Comparison of ENCODE assay signal across 1 cellular context in the genomic region with DNA sequence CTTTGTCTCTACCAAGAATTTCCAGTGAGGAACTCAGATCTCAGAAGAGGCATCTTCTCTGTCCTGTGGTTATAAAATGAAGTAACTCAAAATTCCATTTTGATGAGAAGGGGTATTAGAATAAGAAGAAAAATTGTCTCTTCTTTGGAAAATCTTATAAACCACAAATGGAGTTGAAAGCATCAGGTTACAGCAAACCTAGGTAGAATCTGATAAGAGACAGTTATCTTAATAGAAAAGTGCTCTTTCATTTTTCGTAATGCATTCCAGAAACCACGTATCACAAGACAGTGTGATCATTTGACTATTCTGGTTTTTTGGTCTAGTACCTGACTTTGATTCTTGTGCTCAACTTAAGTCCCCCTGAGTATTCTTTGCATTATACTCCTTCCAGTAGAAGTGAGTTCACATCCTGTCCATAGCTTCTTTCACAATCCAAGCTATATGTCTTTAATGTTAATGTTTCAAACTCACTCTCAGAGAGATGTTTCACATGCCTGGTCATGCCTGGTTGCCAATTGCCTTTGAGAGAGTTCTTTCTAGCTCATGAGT.
A peak's percentile ranks its signal among the peaks of the same experiment; 100 is the strongest.
TF ChIP-seq lines count a peak whose summit lies in the region.

No MANE protein-coding gene starts in this region.

TF ChIP-seq in SK-N-SH, 30 proteins besides CTCF, POLR2A, EP300 and RAD21 (continued from another document):
- TF ChIP-seq, protein P1, sequence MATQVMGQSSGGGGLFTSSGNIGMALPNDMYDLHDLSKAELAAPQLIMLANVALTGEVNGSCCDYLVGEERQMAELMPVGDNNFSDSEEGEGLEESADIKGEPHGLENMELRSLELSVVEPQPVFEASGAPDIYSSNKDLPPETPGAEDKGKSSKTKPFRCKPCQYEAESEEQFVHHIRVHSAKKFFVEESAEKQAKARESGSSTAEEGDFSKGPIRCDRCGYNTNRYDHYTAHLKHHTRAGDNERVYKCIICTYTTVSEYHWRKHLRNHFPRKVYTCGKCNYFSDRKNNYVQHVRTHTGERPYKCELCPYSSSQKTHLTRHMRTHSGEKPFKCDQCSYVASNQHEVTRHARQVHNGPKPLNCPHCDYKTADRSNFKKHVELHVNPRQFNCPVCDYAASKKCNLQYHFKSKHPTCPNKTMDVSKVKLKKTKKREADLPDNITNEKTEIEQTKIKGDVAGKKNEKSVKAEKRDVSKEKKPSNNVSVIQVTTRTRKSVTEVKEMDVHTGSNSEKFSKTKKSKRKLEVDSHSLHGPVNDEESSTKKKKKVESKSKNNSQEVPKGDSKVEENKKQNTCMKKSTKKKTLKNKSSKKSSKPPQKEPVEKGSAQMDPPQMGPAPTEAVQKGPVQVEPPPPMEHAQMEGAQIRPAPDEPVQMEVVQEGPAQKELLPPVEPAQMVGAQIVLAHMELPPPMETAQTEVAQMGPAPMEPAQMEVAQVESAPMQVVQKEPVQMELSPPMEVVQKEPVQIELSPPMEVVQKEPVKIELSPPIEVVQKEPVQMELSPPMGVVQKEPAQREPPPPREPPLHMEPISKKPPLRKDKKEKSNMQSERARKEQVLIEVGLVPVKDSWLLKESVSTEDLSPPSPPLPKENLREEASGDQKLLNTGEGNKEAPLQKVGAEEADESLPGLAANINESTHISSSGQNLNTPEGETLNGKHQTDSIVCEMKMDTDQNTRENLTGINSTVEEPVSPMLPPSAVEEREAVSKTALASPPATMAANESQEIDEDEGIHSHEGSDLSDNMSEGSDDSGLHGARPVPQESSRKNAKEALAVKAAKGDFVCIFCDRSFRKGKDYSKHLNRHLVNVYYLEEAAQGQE (IDR thresholded peaks at IDR 0.05; ENCODE audit: low read depth, low read length): no peak
- TF ChIP-seq NRF1 (IDR thresholded peaks at IDR 0.05; ENCODE audit: low read depth, low read length) (no peak), RCOR1 (IDR thresholded peaks at IDR 0.05; ENCODE audit: low read length) (no peak), EZH2phosphoT487 (IDR thresholded peaks at IDR 0.05; ENCODE audit: borderline replicate concordance, low read depth) (no peak), SIN3A (IDR thresholded peaks at IDR 0.05; ENCODE audit: borderline replicate concordance, low read depth, low read length) (no peak), FOXM1 (IDR thresholded peaks at IDR 0.05; ENCODE audit: low read depth) (peak; percentile 72; the same call in 1 of the 2 replicates), CHD2 (IDR thresholded peaks at IDR 0.05; ENCODE audit: low read length, partially characterized antibody) (no peak), TAF1 (IDR thresholded peaks at IDR 0.05; ENCODE audit: borderline replicate concordance, low read depth, low read length) (no peak), TEAD4 (IDR thresholded peaks at IDR 0.05; ENCODE audit: borderline replicate concordance, insufficient read depth) (peak; percentile 90), GABPA (IDR thresholded peaks at IDR 0.05; ENCODE audit: low read depth) (no peak), FOSL2 (IDR thresholded peaks at IDR 0.05; ENCODE audit: borderline replicate concordance, low read depth) (peak; percentile 61), TCF12 (IDR thresholded peaks at IDR 0.05) (peak; percentile 87), NFIC (IDR thresholded peaks at IDR 0.05; ENCODE audit: borderline replicate concordance) (peak; percentile 70; the same call in 1 of the 2 replicates), RXRA (IDR thresholded peaks at IDR 0.05; ENCODE audit: borderline replicate concordance, low read depth) (no peak; the same call in 1 of the 2 replicates), YY1 (IDR thresholded peaks at IDR 0.05; ENCODE audit: low read depth) (peak; percentile 24; the same call in 1 of the 2 replicates)
- TF ChIP-seq, protein P2, sequence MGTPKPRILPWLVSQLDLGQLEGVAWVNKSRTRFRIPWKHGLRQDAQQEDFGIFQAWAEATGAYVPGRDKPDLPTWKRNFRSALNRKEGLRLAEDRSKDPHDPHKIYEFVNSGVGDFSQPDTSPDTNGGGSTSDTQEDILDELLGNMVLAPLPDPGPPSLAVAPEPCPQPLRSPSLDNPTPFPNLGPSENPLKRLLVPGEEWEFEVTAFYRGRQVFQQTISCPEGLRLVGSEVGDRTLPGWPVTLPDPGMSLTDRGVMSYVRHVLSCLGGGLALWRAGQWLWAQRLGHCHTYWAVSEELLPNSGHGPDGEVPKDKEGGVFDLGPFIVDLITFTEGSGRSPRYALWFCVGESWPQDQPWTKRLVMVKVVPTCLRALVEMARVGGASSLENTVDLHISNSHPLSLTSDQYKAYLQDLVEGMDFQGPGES (IDR thresholded peaks at IDR 0.05; ENCODE audit: low read depth, low read length): no peak
- TF ChIP-seq, protein P3, sequence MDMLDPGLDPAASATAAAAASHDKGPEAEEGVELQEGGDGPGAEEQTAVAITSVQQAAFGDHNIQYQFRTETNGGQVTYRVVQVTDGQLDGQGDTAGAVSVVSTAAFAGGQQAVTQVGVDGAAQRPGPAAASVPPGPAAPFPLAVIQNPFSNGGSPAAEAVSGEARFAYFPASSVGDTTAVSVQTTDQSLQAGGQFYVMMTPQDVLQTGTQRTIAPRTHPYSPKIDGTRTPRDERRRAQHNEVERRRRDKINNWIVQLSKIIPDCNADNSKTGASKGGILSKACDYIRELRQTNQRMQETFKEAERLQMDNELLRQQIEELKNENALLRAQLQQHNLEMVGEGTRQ (IDR thresholded peaks at IDR 0.05; ENCODE audit: borderline replicate concordance, low read depth, low read length): no peak
